In the genomic region with DNA sequence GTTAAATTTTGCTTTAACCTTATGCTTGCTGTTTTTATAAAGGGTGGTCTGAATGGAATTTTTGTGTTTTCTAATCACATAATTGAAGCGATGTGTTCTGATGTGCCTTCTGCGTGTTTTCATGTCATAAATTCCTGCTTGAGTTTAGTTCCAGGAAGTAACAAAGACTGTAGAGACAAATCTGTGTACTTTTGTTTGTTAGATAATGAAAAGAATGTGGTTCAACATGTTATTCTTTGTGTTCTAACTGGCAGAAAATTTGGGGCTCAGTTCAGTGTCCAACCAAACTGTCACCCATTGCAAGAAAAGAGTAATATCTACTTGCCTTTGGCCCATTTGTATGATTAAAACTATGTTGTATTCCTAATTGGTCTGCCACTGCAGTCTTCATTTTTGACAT, we compare ENCODE assay signal across 29 cellular contexts.
DNase-seq lines count a peak whose midpoint lies in the region; ATAC-seq and TF ChIP-seq lines count a peak whose summit lies in the region.
"Had no signal": no experiment of that assay in that cellular context is flagged by ENCODE, and none has a peak within 500 bp of the region (broad histone marks: within the 10 kb centered on the region; RNA-seq: fewer than 3 reads in every experiment).

No MANE protein-coding gene starts in this region.

- H3K9me3 ChIP-seq in PC-9 (ENCODE audit: insufficient read depth, low read depth) = 0 out of 2 replicates have a peak, but pooled peaks cover 3% of the 10 kb centered on the region
- no peaks in the 10 kb centered on the region for H3K9me3 ChIP-seq in trophoblast cell (ENCODE audit: insufficient read depth, low read depth, low read length)
- peaks cover 0 to 13% (median 2%) of the 10 kb centered on the region in 8 donors for H3K9me3 ChIP-seq in spleen
- H3K9me3 ChIP-seq: ovary, uterus had no signal

- no peaks in the 10 kb centered on the region for H3K79me1 ChIP-seq in trophoblast cell (ENCODE audit: low read length)

- no peak overlapping the region for H2AFZ ChIP-seq in PC-9
- no peak overlapping the region for H2AFZ ChIP-seq in trophoblast cell (ENCODE audit: insufficient read depth, low read length, poor library complexity)
- H2AFZ ChIP-seq: GM23248 had no signal

- H3K36me3 ChIP-seq in PC-9 (ENCODE audit: low read depth) (no peaks in the 10 kb centered on the region), trophoblast cell (ENCODE audit: control insufficient read depth in 1 of 2, insufficient read depth in 2 of 2, low read length in 2 of 2) (no peaks in the 10 kb centered on the region), spleen (no peaks in the 10 kb centered on the region)
- H3K36me3 ChIP-seq: BLaER1 treated with 17β-estradiol and CSF1 and Interleukin-3, amounts not matched to agents 10 nM and 100 nM; ovary; uterus had no signal

- no CpG with 5 or more reads among the region's 2 CpGs for WGBS in trophoblast cell (ENCODE audit: extremely low coverage, insufficient coverage, insufficient read length)
- WGBS in spleen, 5 donors = 52 to 87% (median 77%) methylated on average over 2 of the region's 2 CpGs

- no peaks in the 10 kb centered on the region for H4K20me1 ChIP-seq in PC-9 (ENCODE audit: insufficient read depth)
- H4K20me1 ChIP-seq: BLaER1 treated with 17β-estradiol and CSF1 and Interleukin-3, amounts not matched to agents 10 nM and 100 nM had no signal

- peak overlapping the region; percentile 32; the same call in 1 of the 2 replicates for H3K4me2 ChIP-seq in PC-9
- H3K4me2 ChIP-seq in trophoblast cell (ENCODE audit: low read length) = peak overlapping the region; percentile 23
- H3K4me2 ChIP-seq: BLaER1 treated with 17β-estradiol and CSF1 and Interleukin-3, amounts not matched to agents 10 nM and 100 nM had no signal

- peaks cover 29% of the 10 kb centered on the region for H3K4me1 Mint-ChIP-seq in Calu3 (ENCODE audit: low read depth, unreplicated experiment)
- peaks cover 7% of the 10 kb centered on the region for H3K4me1 Mint-ChIP-seq in stimulated activated naive CD8-positive, alpha-beta T cell treated with anti-CD3 and anti-CD28 coated beads, Interleukin-15, amount 100 ng/mL, for 72 hours
- H3K4me1 Mint-ChIP-seq in stimulated activated effector memory CD8-positive, alpha-beta T cell treated with anti-CD3 and anti-CD28 coated beads, Interleukin-12 subunit alpha, Interleukin-12 subunit beta, amount 100 ng/mL, for 72 hours = no peaks in the 10 kb centered on the region

- H3K27me3 Mint-ChIP-seq in Calu3 (ENCODE audit: unreplicated experiment) = no peaks in the 10 kb centered on the region
- H3K27me3 Mint-ChIP-seq in stimulated activated naive CD8-positive, alpha-beta T cell treated with anti-CD3 and anti-CD28 coated beads, Interleukin-15, amount 100 ng/mL, for 72 hours = no peaks in the 10 kb centered on the region

- no TSS peak for BruUV-seq in Calu3 (replicated peaks; lab: Mats Ljungman, UMichigan)
- BruUV-seq in PC-9 (replicated peaks; lab: Mats Ljungman, UMichigan) = no TSS peak

- H4K91ac ChIP-seq in trophoblast cell (ENCODE audit: low read depth, low read length) = no peak overlapping the region

- no peak overlapping the region for H3K4me3 ChIP-seq in PC-9
- H3K4me3 ChIP-seq in trophoblast cell (ENCODE audit: low read depth, low read length) = no peak overlapping the region
- no peak overlapping the region for H3K4me3 ChIP-seq in spleen
- H3K4me3 ChIP-seq: BLaER1 treated with 17β-estradiol and CSF1 and Interleukin-3, amounts not matched to agents 10 nM and 100 nM; GM23248; K562; ovary; uterus had no signal

- H2BK12ac ChIP-seq in trophoblast cell (ENCODE audit: low read length) = no peak overlapping the region

- no peak overlapping the region for H2AK5ac ChIP-seq in trophoblast cell (ENCODE audit: low read length)

- H3K4me3 Mint-ChIP-seq in Calu3 (ENCODE audit: low read depth, unreplicated experiment) = peak overlapping the region; percentile 33
- peak overlapping the region in 1 of 2 donors; percentile 12 for H3K4me3 Mint-ChIP-seq in stimulated activated naive CD8-positive, alpha-beta T cell treated with anti-CD3 and anti-CD28 coated beads, Interleukin-15, amount 100 ng/mL, for 72 hours
- no peak overlapping the region for H3K4me3 Mint-ChIP-seq in stimulated activated effector memory CD8-positive, alpha-beta T cell treated with anti-CD3 and anti-CD28 coated beads, Interleukin-12 subunit alpha, Interleukin-12 subunit beta, amount 100 ng/mL, for 72 hours
- H3K4me3 Mint-ChIP-seq: activated CD4-positive, alpha-beta memory T cell treated with anti-CD3 and anti-CD28 coated beads, Interleukin-2, amount 10 ng/mL, durations not matched to agents 7 days and 5 days; activated naive CD8-positive, alpha-beta T cell treated with anti-CD3 and anti-CD28 coated beads, Interleukin-2, amount 10 ng/mL, durations not matched to agents 7 days and 5 days; naive thymus-derived CD4-positive, alpha-beta T cell had no signal

- H3F3A ChIP-seq in PC-9 (ENCODE audit: insufficient read depth, low read depth) = no peaks in the 10 kb centered on the region

- no peak overlapping the region for H3K4ac ChIP-seq in trophoblast cell (ENCODE audit: low read depth, low read length)

- H3K18ac ChIP-seq in trophoblast cell (ENCODE audit: low read length) = no peak overlapping the region

- POLR2A ChIA-PET in PC-9 (lab: Charles Lee; ENCODE audit: unreplicated experiment) = no interaction called here

- TF ChIP-seq CTCF in Calu3 (IDR thresholded peaks at IDR 0.05; ENCODE audit: unreplicated experiment) (no peak), PC-9 (conservative IDR thresholded peaks at IDR 0.05) (no peak), spleen (IDR thresholded peaks at IDR 0.05 in 8 of 11, conservative IDR thresholded peaks at IDR 0.05 in 3 of 11) (no peak)

- no peak overlapping the region for H4K12ac ChIP-seq in trophoblast cell (ENCODE audit: low read depth, low read length)

- H3K4me1 ChIP-seq in PC-9 (replicated peaks; ENCODE audit: insufficient read depth) = peaks cover 18% of the 10 kb centered on the region
- H3K4me1 ChIP-seq in trophoblast cell (ENCODE audit: control insufficient read depth in 1 of 2, insufficient read depth in 2 of 2, low read length in 2 of 2) = peaks cover 0 to 4% of the 10 kb centered on the region in 2 experiments
- H3K4me1 ChIP-seq in spleen = no peaks in the 10 kb centered on the region
- H3K4me1 ChIP-seq: BLaER1 treated with 17β-estradiol and CSF1 and Interleukin-3, amounts not matched to agents 10 nM and 100 nM; foreskin keratinocyte; uterus had no signal

- H3K27me3 ChIP-seq in PC-9 (ENCODE audit: insufficient read depth, low read depth) (no peaks in the 10 kb centered on the region), trophoblast cell (ENCODE audit: insufficient read depth, low read length) (no peaks in the 10 kb centered on the region), spleen (replicated peaks in 1 of 7) (no peaks in the 10 kb centered on the region)
- H3K27me3 ChIP-seq: BLaER1 treated with 17β-estradiol and CSF1 and Interleukin-3, amounts not matched to agents 10 nM and 100 nM; foreskin keratinocyte; ovary; uterus had no signal

- no peak overlapping the region for H3K27ac ChIP-seq in PC-9
- H3K27ac ChIP-seq in trophoblast cell (ENCODE audit: low read depth, low read length) = peak overlapping the region; percentile 41
- H3K27ac ChIP-seq in spleen = no peak overlapping the region
- H3K27ac ChIP-seq: BLaER1 treated with 17β-estradiol and CSF1 and Interleukin-3, amounts not matched to agents 10 nM and 100 nM; epithelial cell of prostate; foreskin keratinocyte; GM23248; ovary; uterus had no signal

- no peak for DNase-seq in Calu3
- peak in 1 of 2 experiments; percentile 47 for DNase-seq in PC-9
- DNase-seq in fibroblast of peridontal ligament (ENCODE audit: extremely low read depth) = peak; percentile 8
- peak in 1 of 2 donors; percentile 2 for DNase-seq in trophoblast cell
- no peak for DNase-seq in stimulated activated naive CD8-positive, alpha-beta T cell treated with anti-CD3 and anti-CD28 coated beads, Interleukin-15, amount 100 ng/mL, for 72 hours
- no peak for DNase-seq in stimulated activated effector memory CD8-positive, alpha-beta T cell treated with anti-CD3 and anti-CD28 coated beads, Interleukin-12 subunit alpha, Interleukin-12 subunit beta, amount 100 ng/mL, for 72 hours (ENCODE audit: low spot score in 2 of 2)
- no peak for DNase-seq in KBM-7
- DNase-seq in spleen = no peak
- DNase-seq: activated CD4-positive, alpha-beta memory T cell treated with anti-CD3 and anti-CD28 coated beads, Interleukin-2, amount 10 ng/mL, durations not matched to agents 7 days and 5 days; activated effector memory CD4-positive, alpha-beta T cell treated with anti-CD3 and anti-CD28 coated beads, Interleukin-2, amount 50 U/mL, for 16 hours; activated naive CD8-positive, alpha-beta T cell treated with anti-CD3 and anti-CD28 coated beads, Interleukin-2, amount 10 ng/mL, durations not matched to agents 7 days and 5 days; GM23248; mesendoderm; MM.1S; naive thymus-derived CD4-positive, alpha-beta T cell; NCI-H1436 treated with DMSO at 0.1 percent for 48 hours; NCI-H2107; NCI-H446; NCI-H82; OCI-M1; ovary; Right ventricle myocardium superior; stimulated activated CD8-positive, alpha-beta memory T cell treated with anti-CD3 and anti-CD28 coated beads, Interleukin-4, amount 100 ng/mL, for 48 hours; uterus had no signal

- no peaks in the 10 kb centered on the region for H3K9me2 ChIP-seq in PC-9 (ENCODE audit: insufficient read depth)

- no peak overlapping the region for H3K23ac ChIP-seq in trophoblast cell (ENCODE audit: low read length)

- no peak overlapping the region for H2BK5ac ChIP-seq in trophoblast cell (ENCODE audit: low read depth, low read length, poor library complexity)

- CTCF ChIA-PET in Calu3 (lab: Charles Lee) (no interaction called here), PC-9 (lab: Charles Lee) (no interaction called here)

- in situ Hi-C loops in KBM-7 (cut with MboI; ENCODE audit: low pct_unique_long_range_greater_than_20kb, low sequenced_read_pairs) = no loop called here

- no peak overlapping the region for H3K14ac ChIP-seq in trophoblast cell (ENCODE audit: low read length)

- TF ChIP-seq POLR2A in spleen (IDR thresholded peaks at IDR 0.05) = no peak

- H2BK120ac ChIP-seq in trophoblast cell (ENCODE audit: insufficient read depth, low read length, poor library complexity) = no peak overlapping the region

- ATAC-seq in stimulated activated naive CD8-positive, alpha-beta T cell treated with anti-CD3 and anti-CD28 coated beads, Interleukin-15, amount 100 ng/mL, for 72 hours = no peak
- no peak for ATAC-seq in stimulated activated effector memory CD8-positive, alpha-beta T cell treated with anti-CD3 and anti-CD28 coated beads, Interleukin-12 subunit alpha, Interleukin-12 subunit beta, amount 100 ng/mL, for 72 hours
- ATAC-seq: foreskin keratinocyte; K562; left lobe of liver; naive thymus-derived CD4-positive, alpha-beta T cell had no signal

- peaks cover 2% of the 10 kb centered on the region for H3K9me3 Mint-ChIP-seq in Calu3 (ENCODE audit: low read depth, unreplicated experiment)
- peaks cover 0 to 2% of the 10 kb centered on the region in 2 donors for H3K9me3 Mint-ChIP-seq in stimulated activated naive CD8-positive, alpha-beta T cell treated with anti-CD3 and anti-CD28 coated beads, Interleukin-15, amount 100 ng/mL, for 72 hours
- H3K9me3 Mint-ChIP-seq in stimulated activated effector memory CD8-positive, alpha-beta T cell treated with anti-CD3 and anti-CD28 coated beads, Interleukin-12 subunit alpha, Interleukin-12 subunit beta, amount 100 ng/mL, for 72 hours = peaks cover 9% of the 10 kb centered on the region
- H3K9me3 Mint-ChIP-seq: activated CD4-positive, alpha-beta memory T cell treated with anti-CD3 and anti-CD28 coated beads, Interleukin-2, amount 10 ng/mL, durations not matched to agents 7 days and 5 days; activated naive CD8-positive, alpha-beta T cell treated with anti-CD3 and anti-CD28 coated beads, Interleukin-2, amount 10 ng/mL, durations not matched to agents 7 days and 5 days had no signal

- no peak overlapping the region for H3K9ac ChIP-seq in trophoblast cell (ENCODE audit: low read length)
- H3K9ac ChIP-seq: BLaER1 treated with 17β-estradiol and CSF1 and Interleukin-3, amounts not matched to agents 10 nM and 100 nM; GM23248 had no signal

- no peak overlapping the region for H4K8ac ChIP-seq in trophoblast cell (ENCODE audit: low read depth, low read length)

- H3K27ac Mint-ChIP-seq in Calu3 (ENCODE audit: unreplicated experiment) = peak overlapping the region; percentile 69
- H3K27ac Mint-ChIP-seq in stimulated activated naive CD8-positive, alpha-beta T cell treated with anti-CD3 and anti-CD28 coated beads, Interleukin-15, amount 100 ng/mL, for 72 hours = no peak overlapping the region
- no peak overlapping the region for H3K27ac Mint-ChIP-seq in stimulated activated effector memory CD8-positive, alpha-beta T cell treated with anti-CD3 and anti-CD28 coated beads, Interleukin-12 subunit alpha, Interleukin-12 subunit beta, amount 100 ng/mL, for 72 hours
- H3K27ac Mint-ChIP-seq: activated CD4-positive, alpha-beta memory T cell treated with anti-CD3 and anti-CD28 coated beads, Interleukin-2, amount 10 ng/mL, durations not matched to agents 7 days and 5 days; activated naive CD8-positive, alpha-beta T cell treated with anti-CD3 and anti-CD28 coated beads, Interleukin-2, amount 10 ng/mL, durations not matched to agents 7 days and 5 days; naive thymus-derived CD4-positive, alpha-beta T cell had no signal

- no peaks in the 10 kb centered on the region for H3K36me3 Mint-ChIP-seq in Calu3 (ENCODE audit: insufficient read depth, unreplicated experiment)
- H3K36me3 Mint-ChIP-seq in stimulated activated effector memory CD8-positive, alpha-beta T cell treated with anti-CD3 and anti-CD28 coated beads, Interleukin-12 subunit alpha, Interleukin-12 subunit beta, amount 100 ng/mL, for 72 hours = no peaks in the 10 kb centered on the region
- H3K36me3 Mint-ChIP-seq: activated naive CD8-positive, alpha-beta T cell treated with anti-CD3 and anti-CD28 coated beads, Interleukin-2, amount 10 ng/mL, durations not matched to agents 7 days and 5 days; naive thymus-derived CD4-positive, alpha-beta T cell had no signal

- H3K79me2 ChIP-seq in PC-9 (ENCODE audit: low read depth) (no peaks in the 10 kb centered on the region), trophoblast cell (ENCODE audit: control insufficient read depth, insufficient read depth, low read length, poor library complexity) (no peaks in the 10 kb centered on the region)

- intact Hi-C loops in Calu3 (cut with micrococcal nuclease; ENCODE audit: unreplicated experiment) = loop anchor here (5.0 kb wide), 1 partner anchor 477 kb away; no protein-coding TSS in a partner anchor
- intact Hi-C loops in PC-9 (cut with micrococcal nuclease; ENCODE audit: unreplicated experiment) = loop anchor here (1.0 kb wide), 1 partner anchor 29 kb away; no protein-coding TSS in a partner anchor
- intact Hi-C loops in spleen (cut with DNase I; ENCODE audit: low total_unique reads) = no loop called here
